Comparison of ENCODE assay signal across 11 cellular contexts in the genomic region with DNA sequence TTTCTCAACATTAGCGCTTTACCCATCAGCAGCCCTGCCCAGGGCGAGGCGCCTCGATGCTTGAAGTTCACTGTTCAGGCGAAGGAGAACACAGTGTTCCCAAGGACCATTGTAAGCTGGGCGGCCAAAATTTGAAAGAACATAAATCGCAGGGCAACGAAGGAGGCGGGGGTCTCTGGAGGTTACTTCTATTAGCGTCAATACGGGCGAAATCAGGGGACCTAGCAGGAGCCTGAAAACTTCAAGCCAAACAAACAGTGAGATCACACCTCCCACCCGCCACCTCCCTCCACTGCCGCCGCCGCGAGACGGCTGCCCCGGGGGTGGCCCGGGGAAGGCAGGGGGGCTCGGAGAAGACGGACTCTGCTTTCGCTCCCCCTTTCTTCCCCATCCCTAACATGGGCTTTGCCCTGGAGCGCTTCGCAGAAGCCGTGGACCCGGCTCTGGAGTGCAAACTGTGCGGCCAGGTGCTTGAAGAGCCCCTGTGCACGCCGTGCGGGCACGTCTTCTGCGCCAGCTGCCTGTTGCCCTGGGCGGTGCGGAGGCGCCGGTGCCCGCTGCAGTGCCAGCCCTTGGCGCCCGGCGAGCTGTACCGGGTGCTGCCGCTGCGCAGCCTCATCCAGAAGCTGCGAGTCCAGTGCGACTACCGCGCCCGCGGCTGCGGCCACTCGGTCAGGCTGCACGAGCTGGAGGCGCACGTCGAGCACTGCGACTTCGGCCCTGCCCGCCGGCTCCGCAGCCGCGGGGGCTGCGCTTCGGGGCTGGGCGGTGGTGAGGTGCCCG. TPM values are rescaled to one million over a fixed set of nuclear protein-coding genes. Genes with fewer than 3 reads are reported as not detected.
DNase-seq lines count a peak whose midpoint lies in the region; ATAC-seq lines count a peak whose summit lies in the region.
"Had no signal": no experiment of that assay in that cellular context is flagged by ENCODE, and none has a peak within 500 bp of the region (broad histone marks: within the 10 kb centered on the region; RNA-seq: fewer than 3 reads in every experiment).

A gene (plus strand): TSS at position 263 of the 783 bp plus-strand sequence.

- H3K9me3 ChIP-seq in ectodermal cell (ENCODE audit: control insufficient read depth, low read length) (no peaks in the 10 kb centered on the region), mesenchymal stem cell (ENCODE audit: control insufficient read depth, low read length) (no peaks in the 10 kb centered on the region), thymus (ENCODE audit: control insufficient read depth) (no peaks in the 10 kb centered on the region), GM23248 (ENCODE audit: low read depth) (no peaks in the 10 kb centered on the region)

- H3K27ac ChIP-seq in ectodermal cell (ENCODE audit: insufficient read depth, low read depth, low read length, poor library complexity, severe bottlenecking) (no peak within 1 kb of the TSS), mesenchymal stem cell (ENCODE audit: low read length, poor library complexity, severe bottlenecking) (no peak within 1 kb of the TSS), thymus (ENCODE audit: low read depth) (no peak within 1 kb of the TSS), GM23248 (no peak within 1 kb of the TSS)

- H4K91ac ChIP-seq in mesenchymal stem cell (ENCODE audit: low read length): no peak within 1 kb of the TSS

- no peak within 1 kb of the TSS for H2BK15ac ChIP-seq in mesenchymal stem cell (ENCODE audit: low read depth, poor library complexity, severe bottlenecking)

- in situ Hi-C loops in GM23248 (cut with MboI): no loop called here

- peak; percentile 57 for DNase-seq in NCI-H146 (lab: John Stamatoyannopoulos, UW)
- no peak for DNase-seq in NCI-H146 treated with DMSO at 0.1 percent for 48 hours (lab: John Stamatoyannopoulos, UW; ENCODE audit: unreplicated experiment)
- DNase-seq in mesenchymal stem cell: peak; percentile 9
- no peak for DNase-seq in NCI-H524 treated with DMSO at 0.1 percent for 48 hours (lab: John Stamatoyannopoulos, UW)
- no peak for DNase-seq in GM23248
- DNase-seq: activated T-cell treated with anti-CD3 and anti-CD28 coated beads, Interleukin-2, amount 50 U/mL, for 48 hours had no signal

- H3K79me1 ChIP-seq in mesenchymal stem cell (replicated peaks; ENCODE audit: low read length, poor library complexity, severe bottlenecking): no peaks in the 10 kb centered on the region

- no peak within 1 kb of the TSS for H2BK12ac ChIP-seq in mesenchymal stem cell (ENCODE audit: low read length in 2 of 2)

- H3K9ac ChIP-seq in mesenchymal stem cell (ENCODE audit: low read length) (no peak within 1 kb of the TSS), GM23248 (no peak within 1 kb of the TSS)

- no peak within 1 kb of the TSS for H4K8ac ChIP-seq in mesenchymal stem cell (ENCODE audit: low read length)

- H2BK5ac ChIP-seq in mesenchymal stem cell (ENCODE audit: low read depth, low read length, poor library complexity, severe bottlenecking): no peak within 1 kb of the TSS

- 4 to 5% methylated on average over 67 of the region's 67 CpGs for WGBS in ectodermal cell, 2 experiments
- WGBS in mesenchymal stem cell: 3% methylated on average over 56 of the region's 67 CpGs
- WGBS in thymus: 7% methylated on average over 67 of the region's 67 CpGs
- 34 to 45% methylated on average over 39 to 49 of the region's 67 CpGs for WGBS in GM23248 (ENCODE audit: low coverage in 1 of 2, low lambda C conversion rate in 2 of 2, missing lambda C conversion rate in 2 of 2), 2 experiments

- no peak within 1 kb of the TSS for H3K18ac ChIP-seq in mesenchymal stem cell (ENCODE audit: low read depth in 1 of 2, low read length in 2 of 2)

- H3K36me3 ChIP-seq in ectodermal cell (ENCODE audit: control insufficient read depth, insufficient read depth, low read length): no peaks in the 10 kb centered on the region
- H3K36me3 ChIP-seq in mesenchymal stem cell (ENCODE audit: control insufficient read depth in 1 of 2, insufficient read depth in 2 of 2, low read depth in 1 of 2, low read length in 2 of 2): no peaks in the 10 kb centered on the region
- no peaks in the 10 kb centered on the region for H3K36me3 ChIP-seq in thymus (ENCODE audit: control insufficient read depth, insufficient read depth)
- no peaks in the 10 kb centered on the region for H3K36me3 ChIP-seq in GM23248 (ENCODE audit: low read depth)

- H3K4me1 ChIP-seq in ectodermal cell (ENCODE audit: control insufficient read depth, insufficient read depth, low read length) (peaks cover 11% of the 10 kb centered on the region), mesenchymal stem cell (ENCODE audit: control insufficient read depth, insufficient read depth, low read depth, low read length) (peaks cover 18% of the 10 kb centered on the region), thymus (ENCODE audit: control insufficient read depth, insufficient read depth, low read length) (no peaks in the 10 kb centered on the region), GM23248 (ENCODE audit: insufficient read depth) (no peaks in the 10 kb centered on the region)

- peaks cover 45% of the 10 kb centered on the region for H3K27me3 ChIP-seq in ectodermal cell (ENCODE audit: control insufficient read depth, insufficient read depth, low read length, poor library complexity, severe bottlenecking)
- H3K27me3 ChIP-seq in mesenchymal stem cell (ENCODE audit: control insufficient read depth in 1 of 2, insufficient read depth in 1 of 2, low read length in 2 of 2): peaks cover 32 to 42% of the 10 kb centered on the region in 2 experiments
- peaks cover 38% of the 10 kb centered on the region for H3K27me3 ChIP-seq in thymus (ENCODE audit: control insufficient read depth, insufficient read depth)
- peaks cover 22% of the 10 kb centered on the region for H3K27me3 ChIP-seq in GM23248 (replicated peaks; ENCODE audit: insufficient read depth)

- H3F3A ChIP-seq in GM23248 (ENCODE audit: insufficient read depth): no peaks in the 10 kb centered on the region

- no peaks in the 10 kb centered on the region for H4K20me1 ChIP-seq in GM23248 (ENCODE audit: insufficient read depth)

- H2AFZ ChIP-seq in mesenchymal stem cell (ENCODE audit: low read depth, low read length) (no peak within 1 kb of the TSS), GM23248 (no peak within 1 kb of the TSS)

- H3K14ac ChIP-seq in mesenchymal stem cell (ENCODE audit: low read length in 2 of 2): peak within 1 kb of the TSS in 1 of 2 experiments; percentile 55

- H3K9me2 ChIP-seq in GM23248 (ENCODE audit: insufficient read depth): no peaks in the 10 kb centered on the region

- H2AK5ac ChIP-seq in mesenchymal stem cell (ENCODE audit: low read length, severe bottlenecking): no peak within 1 kb of the TSS

- peak within 1 kb of the TSS; percentile 42 for H3K4me3 ChIP-seq in ectodermal cell (ENCODE audit: insufficient read depth, low read depth, low read length)
- H3K4me3 ChIP-seq in mesenchymal stem cell (ENCODE audit: insufficient read depth in 1 of 2, low read depth in 1 of 2, low read length in 2 of 2): peak within 1 kb of the TSS; percentile 51 to 69
- H3K4me3 ChIP-seq in thymus (ENCODE audit: low read length): peak within 1 kb of the TSS; percentile 6
- H3K4me3 ChIP-seq in GM23248: no peak within 1 kb of the TSS

- peak within 1 kb of the TSS in 1 of 2 experiments; percentile 56 for H3K23ac ChIP-seq in mesenchymal stem cell (ENCODE audit: low read length in 2 of 2)

- H3K4me2 ChIP-seq in mesenchymal stem cell (ENCODE audit: low read length, poor library complexity, severe bottlenecking) (peak within 1 kb of the TSS; percentile 83), GM23248 (ENCODE audit: unreplicated experiment) (no peak within 1 kb of the TSS)

- no peaks in the 10 kb centered on the region for H3K79me2 ChIP-seq in GM23248 (ENCODE audit: insufficient read depth)

- no peak for ATAC-seq in HG03045 (IDR thresholded peaks at IDR 0.05; ENCODE audit: unreplicated experiment)

- peak within 1 kb of the TSS; percentile 19 for H2BK120ac ChIP-seq in mesenchymal stem cell (ENCODE audit: low read depth, low read length)

- H3K4ac ChIP-seq in mesenchymal stem cell (ENCODE audit: low read depth in 1 of 2, low read length in 2 of 2): no peak within 1 kb of the TSS

RNA-seq across cellular contexts. Expression of the gene that starts here (rescaled TPM):
- 0.28 TPM for polyA plus RNA-seq in ectodermal cell (2013, experiment 1 of 4)
- polyA plus RNA-seq in ectodermal cell (2013, experiment 2 of 4): 0.39 TPM
- 0.37 TPM for polyA plus RNA-seq in ectodermal cell (2013, experiment 3 of 4)
- 0.41 TPM for polyA plus RNA-seq in ectodermal cell (2013, experiment 4 of 4)
- polyA plus RNA-seq in mesenchymal stem cell (2013, experiment 1 of 2): 0.37 TPM
- polyA plus RNA-seq in mesenchymal stem cell (2013, experiment 2 of 2): 0.32 TPM
- polyA plus RNA-seq in thymus (0.48 TPM), GM23248 (2016; fragmentation: Nextera tagmentation; extraction: Ambion mirVana) (not detected in 2 replicates)
- not detected in 2 replicates for total RNA-seq in GM23248 (2014; rRNA removed; shearing (Covaris generic))
- total RNA-seq: NCI-H460 had no signal
- polyA plus RNA-seq: AG04450 had no signal

Comparison
In these comparisons a context has a peak if more than half of its experiments do, and no peak if none do; other contexts are left out.
1. DNase-seq: peak in NCI-H146 (single experiment) and mesenchymal stem cell (single experiment); none in NCI-H146 treated with DMSO at 0.1 percent for 48 hours (single experiment), NCI-H524 treated with DMSO at 0.1 percent for 48 hours (single experiment) and GM23248 (single experiment).